ENCODE assay signal across 1 cellular context in genomic region chrX:149938427-149939270, GRCh38.
TF ChIP-seq lines count a peak whose summit lies in the region.

Gene EOLA2, minus strand, starts transcription at chrX:149938491. Its CDS starts 4,617 bp downstream, at chrX:149933874.

TF ChIP-seq in IMR-90, 13 proteins besides CTCF, POLR2A, EP300 and RAD21 (continued from another document):
- TF ChIP-seq CHD1 (IDR thresholded peaks at IDR 0.05; ENCODE audit: low read depth, low read length) (no peak), RFX5 (IDR thresholded peaks at IDR 0.05; ENCODE audit: low read depth, low read length) (no peak), MXI1 (IDR thresholded peaks at IDR 0.05; ENCODE audit: borderline replicate concordance, low read depth, low read length) (no peak)
